ENCODE assay signal across 38 cellular contexts in genomic region chr7:45812946-45813345, GRCh38. TPM values are rescaled to one million over a fixed set of nuclear protein-coding genes. Genes with fewer than 3 reads are reported as not detected.
"Had no signal": no experiment of that assay in that cellular context is flagged by ENCODE, and none has a peak within 500 bp of the region (broad histone marks: within the 10 kb centered on the region; RNA-seq: fewer than 3 reads in every experiment).

No MANE protein-coding gene starts in this region.

- H3K4me1 Mint-ChIP-seq: activated B cell treated with CpG ODN at 0.5 μM for 24 hours; activated CD4-positive, alpha-beta T cell treated with anti-CD3 and anti-CD28 coated beads, Interleukin-2, amount 10 ng/mL, durations not matched to agents 24 days and 14 days; activated naive CD8-positive, alpha-beta T cell treated with anti-CD3 and anti-CD28 coated beads for 36 hours; activated T-helper 17 cell treated with anti-CD3 and anti-CD28 coated beads, Interleukin-2, amount 50 U/mL, for 72 hours; brain; central memory CD8-positive, alpha-beta T cell had no signal

- H3K27me3 ChIP-seq: adrenal gland, ascending aorta, cardiac muscle cell had no signal

- H3K4me1 ChIP-seq: adrenal gland, ascending aorta had no signal

- H3K36me3 Mint-ChIP-seq: activated CD4-positive, alpha-beta memory T cell treated with anti-CD3 and anti-CD28 coated beads for 36 hours; activated naive CD8-positive, alpha-beta T cell treated with anti-CD3 and anti-CD28 coated beads for 36 hours; brain had no signal

- H3K4me3 Mint-ChIP-seq: activated B cell treated with CpG ODN at 0.5 μM for 24 hours; activated CD4-positive, alpha-beta memory T cell treated with anti-CD3 and anti-CD28 coated beads for 36 hours; activated CD4-positive, alpha-beta T cell treated with anti-CD3 and anti-CD28 coated beads, Interleukin-2, amount 10 ng/mL, durations not matched to agents 24 days and 14 days; activated CD8-positive, alpha-beta T cell treated with anti-CD3 and anti-CD28 coated beads for 36 hours; activated naive CD4-positive, alpha-beta T cell treated with anti-CD3 and anti-CD28 coated beads for 36 hours; activated naive CD8-positive, alpha-beta T cell treated with anti-CD3 and anti-CD28 coated beads for 36 hours; activated T-cell treated with anti-CD3 and anti-CD28 coated beads, Interleukin-2, amount 50 U/mL, for 4 hours; activated T-cell treated with anti-CD3 and anti-CD28 coated beads, Interleukin-2, amount 50 U/mL, for 72 hours; activated T-helper 1 cell treated with anti-CD3 and anti-CD28 coated beads, Interleukin-12 subunit alpha, Interleukin-12 subunit beta, Interleukin-2, Interleukin-4 antibody, amounts not matched to agents 30 ng/mL and 10 ng/mL and 1 ng/mL, durations not matched to agents 14 hours and 24 hours and 36 hours; activated T-helper 17 cell treated with anti-CD3 and anti-CD28 coated beads, Interleukin-2, amount 50 U/mL, for 72 hours; brain; central memory CD8-positive, alpha-beta T cell; T-helper 1 cell treated with Interleukin-12 subunit alpha and Interleukin-12 subunit beta and Interleukin-4 antibody, amounts not matched to agents 30 μg/mL and 1 μg/mL, for 36 hours; T-helper 2 cell treated with Interferon-gamma antibody and Interleukin-4, amounts not matched to agents 5 μg/mL and 100 μg/mL, for 36 hours had no signal

- H3K36me3 ChIP-seq: adrenal gland, ascending aorta, cardiac muscle cell had no signal

- H3K27ac ChIP-seq: adrenal gland, ascending aorta, cardiac muscle cell, VCaP had no signal

- ATAC-seq: activated CD8-positive, alpha-beta T cell treated with anti-CD3 and anti-CD28 coated beads for 36 hours; activated naive CD4-positive, alpha-beta T cell treated with anti-CD3 and anti-CD28 coated beads, Interleukin-2, amount 50 U/mL, for 72 hours; activated T-cell treated with anti-CD3 and anti-CD28 coated beads, Interleukin-2, amount 50 U/mL, for 4 hours; activated T-cell treated with anti-CD3 and anti-CD28 coated beads, Interleukin-2, amount 50 U/mL, for 72 hours; activated T-helper 17 cell treated with anti-CD3 and anti-CD28 coated beads, Interleukin-2, amount 50 U/mL, for 72 hours had no signal

- H3K9me3 Mint-ChIP-seq: activated B cell treated with CpG ODN at 0.5 μM for 24 hours; activated CD4-positive, alpha-beta memory T cell treated with anti-CD3 and anti-CD28 coated beads for 36 hours; activated CD4-positive, alpha-beta T cell treated with anti-CD3 and anti-CD28 coated beads, Interleukin-2, amount 10 ng/mL, durations not matched to agents 24 days and 14 days; activated CD8-positive, alpha-beta T cell treated with anti-CD3 and anti-CD28 coated beads for 36 hours; activated naive CD4-positive, alpha-beta T cell treated with anti-CD3 and anti-CD28 coated beads for 36 hours; activated naive CD4-positive, alpha-beta T cell treated with anti-CD3 and anti-CD28 coated beads, Interleukin-2, amount 50 U/mL, for 72 hours; activated naive CD8-positive, alpha-beta T cell treated with anti-CD3 and anti-CD28 coated beads for 36 hours; activated T-cell treated with anti-CD3 and anti-CD28 coated beads, Interleukin-2, amount 50 U/mL, for 4 hours; activated T-cell treated with anti-CD3 and anti-CD28 coated beads, Interleukin-2, amount 50 U/mL, for 72 hours; activated T-helper 1 cell treated with anti-CD3 and anti-CD28 coated beads, Interleukin-12 subunit alpha, Interleukin-12 subunit beta, Interleukin-2, Interleukin-4 antibody, amounts not matched to agents 30 ng/mL and 10 ng/mL and 1 ng/mL, durations not matched to agents 14 hours and 24 hours and 36 hours; activated T-helper 17 cell treated with anti-CD3 and anti-CD28 coated beads, Interleukin-2, amount 50 U/mL, for 72 hours; brain; central memory CD8-positive, alpha-beta T cell; T-helper 1 cell treated with Interleukin-12 subunit alpha and Interleukin-12 subunit beta and Interleukin-4 antibody, amounts not matched to agents 30 μg/mL and 1 μg/mL, for 36 hours; T-helper 2 cell treated with Interferon-gamma antibody and Interleukin-4, amounts not matched to agents 5 μg/mL and 100 μg/mL, for 36 hours had no signal

- H3K4me3 ChIP-seq: adrenal gland, ascending aorta, cardiac muscle cell had no signal

- DNase-seq: activated B cell treated with CpG ODN at 0.5 μM for 24 hours; activated CD4-positive, alpha-beta memory T cell treated with anti-CD3 and anti-CD28 coated beads for 36 hours; activated CD4-positive, alpha-beta T cell treated with anti-CD3 and anti-CD28 coated beads for 4 hours; activated CD4-positive, alpha-beta T cell treated with anti-CD3 and anti-CD28 coated beads, Interleukin-2, amount 10 ng/mL, durations not matched to agents 24 days and 14 days; activated CD4-positive, alpha-beta T cell treated with anti-CD3 and anti-CD28 coated beads, Interleukin-2, amount 50 U/mL, for 1 hour; activated CD4-positive, alpha-beta T cell treated with anti-CD3 and anti-CD28 coated beads, Interleukin-2, amount 50 U/mL, for 4 hours; activated CD4-positive, CD25-positive, alpha-beta regulatory T cell treated with anti-CD3 and anti-CD28 coated beads, Interleukin-2, amount 50 U/mL, for 72 hours; activated CD8-positive, alpha-beta memory T cell treated with anti-CD3 and anti-CD28 coated beads, Interleukin-2, amount 50 U/mL, for 4 hours; activated CD8-positive, alpha-beta T cell treated with anti-CD3 and anti-CD28 coated beads for 36 hours; activated effector memory CD4-positive, alpha-beta T cell treated with anti-CD3 and anti-CD28 coated beads, Interleukin-2, amount 50 U/mL, for 16 hours; activated gamma-delta T cell treated with Interleukin-2 at 50 U/mL for 16 hours; activated naive CD4-positive, alpha-beta T cell; activated naive CD4-positive, alpha-beta T cell treated with anti-CD3 and anti-CD28 coated beads for 36 hours; activated naive CD4-positive, alpha-beta T cell treated with anti-CD3 and anti-CD28 coated beads, Interleukin-2, amount 50 U/mL, for 16 hours; activated naive CD8-positive, alpha-beta T cell treated with anti-CD3 and anti-CD28 coated beads for 36 hours; activated T-cell treated with anti-CD3 and anti-CD28 coated beads for 4 hours; activated T-cell treated with anti-CD3 and anti-CD28 coated beads, Interleukin-2, amount 50 U/mL, for 1 hour; activated T-cell treated with anti-CD3 and anti-CD28 coated beads, Interleukin-2, amount 50 U/mL, for 4 hours; activated T-cell treated with anti-CD3 and anti-CD28 coated beads, Interleukin-2, amount 50 U/mL, for 72 hours; adrenal gland; amniotic stem cell; caudate nucleus; cerebellar nuclear complex; T-helper 1 cell; T-helper 2 cell; T-helper 9 cell had no signal

- H3K9me3 ChIP-seq: adrenal gland, ascending aorta had no signal

- H3K27ac Mint-ChIP-seq: activated B cell treated with CpG ODN at 0.5 μM for 24 hours; activated CD4-positive, alpha-beta memory T cell treated with anti-CD3 and anti-CD28 coated beads for 36 hours; activated CD4-positive, alpha-beta T cell treated with anti-CD3 and anti-CD28 coated beads, Interleukin-2, amount 10 ng/mL, durations not matched to agents 24 days and 14 days; activated CD8-positive, alpha-beta T cell treated with anti-CD3 and anti-CD28 coated beads for 36 hours; activated naive CD4-positive, alpha-beta T cell treated with anti-CD3 and anti-CD28 coated beads for 36 hours; activated naive CD4-positive, alpha-beta T cell treated with anti-CD3 and anti-CD28 coated beads, Interleukin-2, amount 50 U/mL, for 72 hours; activated naive CD8-positive, alpha-beta T cell treated with anti-CD3 and anti-CD28 coated beads for 36 hours; activated T-cell treated with anti-CD3 and anti-CD28 coated beads, Interleukin-2, amount 50 U/mL, for 72 hours; activated T-helper 1 cell treated with anti-CD3 and anti-CD28 coated beads, Interleukin-12 subunit alpha, Interleukin-12 subunit beta, Interleukin-2, Interleukin-4 antibody, amounts not matched to agents 30 ng/mL and 10 ng/mL and 1 ng/mL, durations not matched to agents 14 hours and 24 hours and 36 hours; activated T-helper 17 cell treated with anti-CD3 and anti-CD28 coated beads, Interleukin-2, amount 50 U/mL, for 72 hours; brain; T-helper 1 cell treated with Interleukin-12 subunit alpha and Interleukin-12 subunit beta and Interleukin-4 antibody, amounts not matched to agents 30 μg/mL and 1 μg/mL, for 36 hours; T-helper 2 cell treated with Interferon-gamma antibody and Interleukin-4, amounts not matched to agents 5 μg/mL and 100 μg/mL, for 36 hours had no signal

- H3K27me3 Mint-ChIP-seq: activated B cell treated with CpG ODN at 0.5 μM for 24 hours; activated CD4-positive, alpha-beta memory T cell treated with anti-CD3 and anti-CD28 coated beads for 36 hours; activated CD4-positive, alpha-beta T cell treated with anti-CD3 and anti-CD28 coated beads, Interleukin-2, amount 10 ng/mL, durations not matched to agents 24 days and 14 days; activated CD8-positive, alpha-beta T cell treated with anti-CD3 and anti-CD28 coated beads for 36 hours; activated naive CD8-positive, alpha-beta T cell treated with anti-CD3 and anti-CD28 coated beads for 36 hours; activated T-helper 17 cell treated with anti-CD3 and anti-CD28 coated beads, Interleukin-2, amount 50 U/mL, for 72 hours; brain; central memory CD8-positive, alpha-beta T cell had no signal

RNA-seq across cellular contexts. Expression of gene CCDC201, which starts 59.9 kb away (rescaled TPM):
- total RNA-seq: activated B cell treated with CpG ODN at 0.5 μM for 24 hours; activated CD4-positive, alpha-beta memory T cell treated with anti-CD3 and anti-CD28 coated beads for 36 hours; activated CD4-positive, alpha-beta T cell treated with anti-CD3 and anti-CD28 coated beads, Interleukin-2, amount 10 ng/mL, durations not matched to agents 24 days and 14 days; activated CD8-positive, alpha-beta memory T cell treated with anti-CD3 and anti-CD28 coated beads for 36 hours; activated CD8-positive, alpha-beta T cell treated with anti-CD3 and anti-CD28 coated beads for 36 hours; activated naive CD4-positive, alpha-beta T cell treated with anti-CD3 and anti-CD28 coated beads for 36 hours; activated naive CD4-positive, alpha-beta T cell treated with anti-CD3 and anti-CD28 coated beads, Interleukin-2, amount 50 U/mL, for 72 hours; activated naive CD8-positive, alpha-beta T cell treated with anti-CD3 and anti-CD28 coated beads for 36 hours; activated T-cell treated with anti-CD3 and anti-CD28 coated beads, Interleukin-2, amount 50 U/mL, for 4 hours; activated T-cell treated with anti-CD3 and anti-CD28 coated beads, Interleukin-2, amount 50 U/mL, for 72 hours; activated T-helper 1 cell treated with anti-CD3 and anti-CD28 coated beads, Interleukin-12 subunit alpha, Interleukin-12 subunit beta, Interleukin-2, Interleukin-4 antibody, amounts not matched to agents 30 ng/mL and 10 ng/mL and 1 ng/mL, durations not matched to agents 14 hours and 24 hours and 36 hours; activated T-helper 17 cell treated with anti-CD3 and anti-CD28 coated beads, Interleukin-2, amount 50 U/mL, for 72 hours; adrenal gland; ascending aorta; cardiac muscle cell; chondrocyte had no signal
- polyA plus RNA-seq: adrenal gland, cardiac muscle cell had no signal
